In genomic region chr14:76309572-76310551, GRCh38 we compare ENCODE assay signal across 1 cellular context.
TF ChIP-seq lines count a peak whose summit lies in the region.

No MANE protein-coding gene starts in this region.

TF ChIP-seq in GM23338, 12 proteins besides CTCF, POLR2A, EP300 and RAD21 (continued from another document):
- 0 out of 2 replicates have a peak, but pooled peaks have one; percentile 8 for TF ChIP-seq ZNF462 (CRISPR knock-in tag; IDR thresholded peaks at IDR 0.05)
